In genomic region chr14:92173668-92174067, GRCh38 we compare ENCODE assay signal across 23 cellular contexts. TPM values are rescaled to one million over a fixed set of nuclear protein-coding genes. Genes with fewer than 3 reads are reported as not detected.
DNase-seq lines count a peak whose midpoint lies in the region; TF ChIP-seq lines count a peak whose summit lies in the region.
"Had no signal": no experiment of that assay in that cellular context is flagged by ENCODE, and none has a peak within 500 bp of the region (broad histone marks: within the 10 kb centered on the region; RNA-seq: fewer than 3 reads in every experiment).

No MANE protein-coding gene starts in this region.

- no peak for TF ChIP-seq EP300 in stomach (IDR thresholded peaks at IDR 0.05)

- TF ChIP-seq CTCF in astrocyte of the spinal cord (IDR thresholded peaks at IDR 0.05; ENCODE audit: low read depth, low read length) (no peak), CD14-positive monocyte (IDR thresholded peaks at IDR 0.05) (no peak), stomach (IDR thresholded peaks at IDR 0.05) (no peak)

- H3K4me1 ChIP-seq in mesodermal cell (ENCODE audit: control insufficient read depth, insufficient read depth, low read length, poor library complexity, severe bottlenecking) (no peaks in the 10 kb centered on the region), stomach (no peaks in the 10 kb centered on the region)
- H3K4me1 ChIP-seq: esophagus squamous epithelium, left lung, neural progenitor cell had no signal

- H3K9me3 Mint-ChIP-seq in CD14-positive monocyte, result no peaks in the 10 kb centered on the region
- H3K9me3 Mint-ChIP-seq: CD8-positive, alpha-beta memory T cell; neural progenitor cell; T-helper 1 cell treated with Interleukin-12 subunit alpha and Interleukin-12 subunit beta and Interleukin-4 antibody, amounts not matched to agents 30 μg/mL and 1 μg/mL, for 36 hours had no signal

- peaks cover 19 to 28% of the 10 kb centered on the region in 2 donors for H3K36me3 Mint-ChIP-seq in CD14-positive monocyte
- H3K36me3 Mint-ChIP-seq: neural progenitor cell had no signal

- in situ Hi-C loops in astrocyte of the spinal cord (cut with HindIII; ENCODE audit: low sequenced_read_pairs), result no loop called here

- H3K36me3 ChIP-seq in mesodermal cell (ENCODE audit: control insufficient read depth, insufficient read depth, low read length), result no peaks in the 10 kb centered on the region
- peaks cover 0 to 14% (median 4%) of the 10 kb centered on the region in 4 donors for H3K36me3 ChIP-seq in stomach
- H3K36me3 ChIP-seq: neural progenitor cell had no signal

- DNase-seq in EH (ENCODE audit: low read depth) (peak; percentile 76), HT1080 (ENCODE audit: low read depth) (peak; percentile 25), astrocyte of the spinal cord (ENCODE audit: low read depth, low spot score) (peak; percentile 2), CD14-positive monocyte (ENCODE audit: low spot score) (no peak), DMS 273 (lab: John Stamatoyannopoulos, UW; ENCODE audit: unreplicated experiment) (no peak), stomach (no peak), GM19240 (ENCODE audit: insufficient read length, low spot score) (no peak)
- DNase-seq: activated CD4-positive, alpha-beta T cell treated with anti-CD3 and anti-CD28 coated beads, Interleukin-2, amount 50 U/mL, for 4 hours; CD8-positive, alpha-beta memory T cell; cerebellar nuclear complex; effector CD8-positive, alpha-beta T cell; esophagus squamous epithelium; glutamatergic neuron; left lung; NCI-H1048; NCI-H2029; NCI-H345; PC-3; stimulated activated CD4-positive, alpha-beta T cell treated with anti-CD3 and anti-CD28 coated beads, Interleukin-4, amount 100 ng/mL, for 1 hour; trophoblast cell had no signal

- peaks cover 0 to 2% (median 0%) of the 10 kb centered on the region in 3 donors for H3K27me3 Mint-ChIP-seq in CD14-positive monocyte (ENCODE audit: low read depth in 3 of 3)
- H3K27me3 Mint-ChIP-seq: CD8-positive, alpha-beta memory T cell had no signal

- peak overlapping the region; percentile 53 for H3K27ac ChIP-seq in mesodermal cell (ENCODE audit: low read depth, low read length, severe bottlenecking)
- H3K27ac ChIP-seq in stomach, result no peak overlapping the region
- H3K27ac ChIP-seq: esophagus squamous epithelium, left lung, neural progenitor cell had no signal

- no peaks in the 10 kb centered on the region for H3K4me1 Mint-ChIP-seq in CD14-positive monocyte
- H3K4me1 Mint-ChIP-seq: CD8-positive, alpha-beta memory T cell; neural progenitor cell had no signal

- intact Hi-C loops in CD14-positive monocyte (cut with micrococcal nuclease), result no loop called here
- intact Hi-C loops in stomach (cut with DNase I; ENCODE audit: low total_unique reads), result no loop called here

- TF ChIP-seq POLR2A in stomach (IDR thresholded peaks at IDR 0.05), result no peak

- peak overlapping the region in 1 of 7 donors; percentile 57 for H3K27ac Mint-ChIP-seq in CD14-positive monocyte
- H3K27ac Mint-ChIP-seq: neural progenitor cell; T-helper 1 cell treated with Interleukin-12 subunit alpha and Interleukin-12 subunit beta and Interleukin-4 antibody, amounts not matched to agents 30 μg/mL and 1 μg/mL, for 36 hours had no signal

- H3K4me3 Mint-ChIP-seq in CD14-positive monocyte, result no peak overlapping the region
- H3K4me3 Mint-ChIP-seq: CD8-positive, alpha-beta memory T cell; neural progenitor cell; T-helper 1 cell treated with Interleukin-12 subunit alpha and Interleukin-12 subunit beta and Interleukin-4 antibody, amounts not matched to agents 30 μg/mL and 1 μg/mL, for 36 hours had no signal

- no peaks in the 10 kb centered on the region for H3K27me3 ChIP-seq in stomach
- H3K27me3 ChIP-seq: esophagus squamous epithelium, left lung, neural progenitor cell had no signal

- 54 to 75% methylated on average over 2 of the region's 2 CpGs for WGBS in mesodermal cell (ENCODE audit: insufficient coverage in 2 of 2), 2 experiments
- WGBS in stomach, 5 donors, result 60 to 92% (median 87%) methylated on average over 2 of the region's 2 CpGs

- H3K9me3 ChIP-seq in mesodermal cell (ENCODE audit: control insufficient read depth, low read length) (no peaks in the 10 kb centered on the region), stomach (no peaks in the 10 kb centered on the region)
- H3K9me3 ChIP-seq: esophagus squamous epithelium, left lung had no signal

- H3K4me3 ChIP-seq in astrocyte of the spinal cord (ENCODE audit: low read depth, low read length) (no peak overlapping the region), mesodermal cell (ENCODE audit: extremely low read depth, insufficient read depth, low read length, poor library complexity, severe bottlenecking) (no peak overlapping the region), stomach (no peak overlapping the region)
- H3K4me3 ChIP-seq: esophagus squamous epithelium, left lung, neural progenitor cell had no signal

RNA-seq across cellular contexts. Expression of gene CPSF2, which starts 51.9 kb away (rescaled TPM):
- total RNA-seq in HT1080 (2014; rRNA removed; shearing (Covaris generic)), result 57.3 and 68.9 TPM in 2 replicates
- polyA plus RNA-seq in HT1080 (2015; cell fraction: cytosol; rRNA removed), result 33.2 and 40.5 TPM in 2 replicates
- 62.1 and 86.0 TPM in 2 replicates for polyA plus RNA-seq in HT1080 (2015; cell fraction: nucleus; rRNA removed)
- 36.6 TPM for polyA plus RNA-seq in mesodermal cell (2013, experiment 1 of 2)
- polyA plus RNA-seq in mesodermal cell (2013, experiment 2 of 2), result 44.8 TPM
- polyA plus RNA-seq in CD14-positive monocyte (10 to 100 TPM; 25.5 to 44.9 TPM), stomach (1 to 10 TPM; 5.5 to 8.3 (median 7.2) TPM)
- total RNA-seq in stomach, result 10 to 100 TPM in 3 of 5 donors, 1 to 10 TPM in 2; 5.8 to 36.6 (median 24.3) TPM

RNA-seq across cellular contexts. Expression of gene NDUFB1, which starts 52.2 kb away (rescaled TPM):
- 142 and 248 TPM in 2 replicates for total RNA-seq in HT1080 (2014; rRNA removed; shearing (Covaris generic))
- 400 and 500 TPM in 2 replicates for polyA plus RNA-seq in HT1080 (2015; cell fraction: cytosol; rRNA removed)
- polyA plus RNA-seq in HT1080 (2015; cell fraction: nucleus; rRNA removed), result 162 and 243 TPM in 2 replicates
- polyA plus RNA-seq in mesodermal cell (2013, experiment 1 of 2), result 112 TPM
- polyA plus RNA-seq in mesodermal cell (2013, experiment 2 of 2), result 171 TPM
- polyA plus RNA-seq in CD14-positive monocyte (100 to 1,000 TPM; 604 to 686 TPM), stomach (1,000 to 10,000 TPM in 1 of 3 donors, 100 to 1,000 TPM in 2; 801 to 1,152 (median 912) TPM)
- 100 to 1,000 TPM in 4 of 5 donors, 10 to 100 TPM in 1; 22.2 to 517 (median 230) TPM for total RNA-seq in stomach

Comparison
In these comparisons a context has a peak if more than half of its experiments do, and no peak if none do; other contexts are left out.
1. DNase-seq: peak in EH (single experiment), HT1080 (single experiment) and astrocyte of the spinal cord (single experiment); none in CD14-positive monocyte (single experiment), DMS 273 (single experiment), stomach (single experiment) and GM19240 (single experiment).